ENCODE assay signal across 7 cellular contexts in genomic region chrX:101485212-101486064, GRCh38. TPM values are rescaled to one million over a fixed set of nuclear protein-coding genes. Genes with fewer than 3 reads are reported as not detected.
A peak's percentile ranks its signal among the peaks of the same experiment; 100 is the strongest.
DNase-seq lines count a peak whose midpoint lies in the region; TF ChIP-seq lines count a peak whose summit lies in the region.

Gene ARMCX4 (plus strand): TSS chrX:101485456. CDS start chrX:101488590, 3,134 bp downstream.

- 0 out of 2 replicates have a peak, but pooled peaks cover 3% of the 10 kb centered on the region for H3K4me1 ChIP-seq in HEK293 (ENCODE audit: control insufficient read depth, insufficient read depth, low read length)
- H3K4me1 ChIP-seq in cardiac muscle cell (ENCODE audit: low read depth) = peaks cover 10% of the 10 kb centered on the region
- H3K4me1 ChIP-seq in ovary (ENCODE audit: insufficient read depth) = peaks cover 8% of the 10 kb centered on the region
- no peaks in the 10 kb centered on the region for H3K4me1 ChIP-seq in transverse colon
- H3K4me1 ChIP-seq in HAP-1 = 0 out of 2 replicates have a peak, but pooled peaks cover 3% of the 10 kb centered on the region

- H3K9me3 ChIP-seq in HEK293 (ENCODE audit: control insufficient read depth, insufficient read depth, low read depth, low read length) (no peaks in the 10 kb centered on the region), cardiac muscle cell (ENCODE audit: low read depth) (no peaks in the 10 kb centered on the region), ovary (no peaks in the 10 kb centered on the region), transverse colon (no peaks in the 10 kb centered on the region), HAP-1 (no peaks in the 10 kb centered on the region)

- in situ Hi-C loops in transverse colon (cut with MboI; ENCODE audit: low pct_ligation_motif_present in 1 of 4, low pct_unique_long_range_greater_than_20kb in 1 of 4, low sequenced_read_pairs in 3 of 4) (no loop called here), HAP-1 (cut with MboI; ENCODE audit: low sequenced_read_pairs) (no loop called here)

- 24 to 40% (median 40%) methylated on average over 46 to 55 of the region's 55 CpGs for WGBS in ovary, 3 donors
- 58% methylated on average over 51 of the region's 55 CpGs; no CpG with 5 or more reads in 1 of the 2 donors for WGBS in transverse colon (ENCODE audit: low coverage in 1 of 2), 2 donors

- H3K27me3 ChIP-seq in cardiac muscle cell = no peaks in the 10 kb centered on the region
- H3K27me3 ChIP-seq in ovary = no peaks in the 10 kb centered on the region
- H3K27me3 ChIP-seq in transverse colon = no peaks in the 10 kb centered on the region
- peaks cover 2% of the 10 kb centered on the region; the same call in 1 of the 2 replicates for H3K27me3 ChIP-seq in HAP-1 (ENCODE audit: low read depth)

- TF ChIP-seq EP300 in ovary (IDR thresholded peaks at IDR 0.05) (no peak), transverse colon (IDR thresholded peaks at IDR 0.05; ENCODE audit: low read depth) (no peak)

- no peak for TF ChIP-seq CTCF in HEK293 (tag by site-specific recombination; IDR thresholded peaks at IDR 0.05)
- no peak for TF ChIP-seq CTCF in cardiac muscle cell (IDR thresholded peaks at IDR 0.05; ENCODE audit: low read depth, low read length)
- TF ChIP-seq CTCF in ovary (IDR thresholded peaks at IDR 0.05) = no peak
- no peak for TF ChIP-seq CTCF in transverse colon (IDR thresholded peaks at IDR 0.05)

- peak; percentile 71 for DNase-seq in NCI-H82 treated with DMSO at 0.1 percent for 48 hours (lab: John Stamatoyannopoulos, UW; ENCODE audit: unreplicated experiment)
- DNase-seq in activated naive CD4-positive, alpha-beta T cell treated with anti-CD3 and anti-CD28 coated beads, Interleukin-2, amount 50 U/mL, for 16 hours = peak; percentile 56
- peak; percentile 66 to 80 for DNase-seq in cardiac muscle cell (ENCODE audit: low read depth in 1 of 2, low spot score in 1 of 2)
- DNase-seq in ovary = peak; percentile 80 to 85 (median 84)
- DNase-seq in transverse colon = peak; percentile 18
- no peak for DNase-seq in HAP-1 (ENCODE audit: low spot score in 2 of 2)

- CTCF ChIA-PET in HEK293 (lab: Yijun Ruan, JAX) = interaction anchor here (1.1 to 1.2 kb wide), 2 partner anchors 22 to 70 kb away, joined by 3 read pairs; no protein-coding TSS in a partner anchor

- no peak within 1 kb of the TSS for H3K4me3 ChIP-seq in HEK293 (ENCODE audit: low read depth, low read length)
- H3K4me3 ChIP-seq in cardiac muscle cell = peak within 1 kb of the TSS; percentile 39
- peak within 1 kb of the TSS; percentile 40 for H3K4me3 ChIP-seq in ovary
- H3K4me3 ChIP-seq in transverse colon = peak within 1 kb of the TSS; percentile 10 to 46 (median 24)
- no peak within 1 kb of the TSS for H3K4me3 ChIP-seq in HAP-1

- POLR2A ChIA-PET in HEK293 (lab: Yijun Ruan, JAX) = no interaction called here

- TF ChIP-seq POLR2A in ovary (IDR thresholded peaks at IDR 0.05) = peak; percentile 54
- TF ChIP-seq POLR2A in transverse colon (IDR thresholded peaks at IDR 0.05) = no peak

- no peaks in the 10 kb centered on the region for H3K36me3 ChIP-seq in HEK293 (ENCODE audit: control insufficient read depth in 2 of 2, insufficient read depth in 1 of 2, low read length in 2 of 2)
- no peaks in the 10 kb centered on the region for H3K36me3 ChIP-seq in cardiac muscle cell
- no peaks in the 10 kb centered on the region for H3K36me3 ChIP-seq in ovary
- H3K36me3 ChIP-seq in transverse colon = no peaks in the 10 kb centered on the region
- no peaks in the 10 kb centered on the region for H3K36me3 ChIP-seq in HAP-1 (replicated peaks)

- intact Hi-C loops in ovary (cut with DNase I) (loop anchor here in 1 of 4 donors (10.0 kb wide), 1 partner anchor 71 kb away; no protein-coding TSS in a partner anchor), transverse colon (cut with DNase I; ENCODE audit: low total_unique reads) (no loop called here)

- H3K27ac ChIP-seq in HEK293 (ENCODE audit: extremely low read depth, low read depth, low read length) (no peak within 1 kb of the TSS), cardiac muscle cell (peak within 1 kb of the TSS; percentile 67), ovary (peak within 1 kb of the TSS; percentile 68 to 83), transverse colon (peak within 1 kb of the TSS in 3 of 4 donors; percentile 16 to 38 (median 35))

TF ChIP-seq in HEK293, 187 proteins besides CTCF, POLR2A, EP300 and RAD21:
- TF ChIP-seq ZNF404 (tag by site-specific recombination; IDR thresholded peaks at IDR 0.05) (no peak), ZNF488 (tag by site-specific recombination; IDR thresholded peaks at IDR 0.05) (no peak), ATF2 (tag by site-specific recombination; IDR thresholded peaks at IDR 0.05; ENCODE audit: low read depth) (no peak), ZEB2 (tag by site-specific recombination; IDR thresholded peaks at IDR 0.05) (no peak), ZNF785 (tag by site-specific recombination; IDR thresholded peaks at IDR 0.05) (no peak), ZBTB21 (tag by site-specific recombination; IDR thresholded peaks at IDR 0.05) (no peak), ZNF398 (tag by site-specific recombination; IDR thresholded peaks at IDR 0.05) (peak; percentile 44; the same call in 1 of the 2 replicates)

RNA-seq across cellular contexts. Expression of gene ARMCX4, which starts in this region (rescaled TPM):
- total RNA-seq in cardiac muscle cell (6.9 and 16.7 TPM in 2 replicates), ovary (10 to 100 TPM; 17.3 to 47.5 (median 32.0) TPM), transverse colon (10 to 100 TPM in 2 of 4 donors, 1 to 10 TPM in 2; 3.8 to 41.5 (median 10.6) TPM)
- polyA plus RNA-seq in cardiac muscle cell (11.2 and 16.3 TPM in 2 replicates), ovary (10 to 100 TPM; 18.8 to 19.3 TPM)

Comparison
In these comparisons a context has a peak if more than half of its experiments do, and no peak if none do; other contexts are left out.
1. H3K4me3 ChIP-seq: peak in cardiac muscle cell (single experiment), ovary (single experiment) and transverse colon (4 of 4); none in HEK293 (single experiment) and HAP-1 (single experiment).
2. DNase-seq: peak in NCI-H82 treated with DMSO at 0.1 percent for 48 hours (single experiment), activated naive CD4-positive, alpha-beta T cell treated with anti-CD3 and anti-CD28 coated beads, Interleukin-2, amount 50 U/mL, for 16 hours (single experiment), cardiac muscle cell (2 of 2), ovary (5 of 5) and transverse colon (single experiment); none in HAP-1 (0 of 2).